ENCODE assay signal across 2 cellular contexts in the genomic region with DNA sequence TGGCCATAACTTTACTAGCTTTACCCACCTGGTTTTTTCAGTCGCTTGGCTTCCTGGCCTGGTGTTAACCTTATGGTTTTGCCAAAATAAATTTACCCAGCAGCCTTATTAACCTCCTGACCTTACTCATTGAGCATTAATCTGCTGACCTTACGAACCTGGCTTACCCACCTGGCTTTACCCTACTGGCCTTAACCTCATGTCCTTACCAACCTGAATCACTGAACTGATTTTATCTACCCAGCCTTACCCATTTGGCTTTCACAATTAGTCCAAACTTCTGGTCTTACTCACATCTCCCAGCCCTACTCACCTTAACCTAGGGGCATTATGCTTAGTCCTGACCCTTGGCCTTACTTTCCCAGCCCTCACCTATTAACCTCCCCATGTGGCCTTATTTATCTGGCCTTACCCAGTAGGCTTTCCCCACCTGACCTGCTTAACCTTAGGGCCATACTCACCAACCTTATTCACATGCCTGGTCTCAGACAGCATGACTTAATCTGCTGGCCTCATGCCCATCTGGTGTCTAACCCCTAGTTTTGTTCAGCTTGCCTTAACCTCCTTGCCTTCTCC.
TF ChIP-seq lines count a peak whose summit lies in the region.

No MANE protein-coding gene starts in this region.

TF ChIP-seq in liver, 16 proteins besides CTCF, POLR2A, EP300 and RAD21:
- TF ChIP-seq NR2F2 (IDR thresholded peaks at IDR 0.05) (peak; percentile 87), ATF3 (IDR thresholded peaks at IDR 0.05) (no peak), EGR1 (IDR thresholded peaks at IDR 0.05; ENCODE audit: low read depth in 2 of 2) (no peak), GABPA (IDR thresholded peaks at IDR 0.05 in 1 of 2, conservative IDR thresholded peaks at IDR 0.05 in 1 of 2) (no peak), HNF4A (conservative IDR thresholded peaks at IDR 0.05) (peak; percentile 40 to 53), RXRA (IDR thresholded peaks at IDR 0.05) (peak; percentile 83 to 91), TAF1 (conservative IDR thresholded peaks at IDR 0.05) (no peak), FOXA2 (IDR thresholded peaks at IDR 0.05) (no peak), MAX (IDR thresholded peaks at IDR 0.05) (no peak), SP1 (IDR thresholded peaks at IDR 0.05) (peak; percentile 23), HNF4G (IDR thresholded peaks at IDR 0.05) (no peak), JUND (IDR thresholded peaks at IDR 0.05) (peak in 1 of 2 donors; percentile 13), YY1 (IDR thresholded peaks at IDR 0.05) (no peak), REST (IDR thresholded peaks at IDR 0.05) (no peak), FOXA1 (IDR thresholded peaks at IDR 0.05) (no peak)
- TF ChIP-seq, protein P1, sequence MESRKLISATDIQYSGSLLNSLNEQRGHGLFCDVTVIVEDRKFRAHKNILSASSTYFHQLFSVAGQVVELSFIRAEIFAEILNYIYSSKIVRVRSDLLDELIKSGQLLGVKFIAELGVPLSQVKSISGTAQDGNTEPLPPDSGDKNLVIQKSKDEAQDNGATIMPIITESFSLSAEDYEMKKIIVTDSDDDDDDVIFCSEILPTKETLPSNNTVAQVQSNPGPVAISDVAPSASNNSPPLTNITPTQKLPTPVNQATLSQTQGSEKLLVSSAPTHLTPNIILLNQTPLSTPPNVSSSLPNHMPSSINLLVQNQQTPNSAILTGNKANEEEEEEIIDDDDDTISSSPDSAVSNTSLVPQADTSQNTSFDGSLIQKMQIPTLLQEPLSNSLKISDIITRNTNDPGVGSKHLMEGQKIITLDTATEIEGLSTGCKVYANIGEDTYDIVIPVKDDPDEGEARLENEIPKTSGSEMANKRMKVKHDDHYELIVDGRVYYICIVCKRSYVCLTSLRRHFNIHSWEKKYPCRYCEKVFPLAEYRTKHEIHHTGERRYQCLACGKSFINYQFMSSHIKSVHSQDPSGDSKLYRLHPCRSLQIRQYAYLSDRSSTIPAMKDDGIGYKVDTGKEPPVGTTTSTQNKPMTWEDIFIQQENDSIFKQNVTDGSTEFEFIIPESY (IDR thresholded peaks at IDR 0.05): no peak
TF ChIP-seq in liver: peak in this region for 5.

TF ChIP-seq in HepG2, 621 proteins besides CTCF, POLR2A, EP300 and RAD21:
- no peak for TF ChIP-seq SPEN (CRISPR knock-in tag; IDR thresholded peaks at IDR 0.05; ENCODE audit: low read depth)
- no peak for TF ChIP-seq EEA1 (CRISPR knock-in tag; IDR thresholded peaks at IDR 0.05; ENCODE audit: borderline replicate concordance)
- no peak for TF ChIP-seq KLF11 (CRISPR knock-in tag; IDR thresholded peaks at IDR 0.05)
- TF ChIP-seq ZNF253 (CRISPR knock-in tag; IDR thresholded peaks at IDR 0.05; ENCODE audit: borderline replicate concordance): no peak
- TF ChIP-seq, protein P2, sequence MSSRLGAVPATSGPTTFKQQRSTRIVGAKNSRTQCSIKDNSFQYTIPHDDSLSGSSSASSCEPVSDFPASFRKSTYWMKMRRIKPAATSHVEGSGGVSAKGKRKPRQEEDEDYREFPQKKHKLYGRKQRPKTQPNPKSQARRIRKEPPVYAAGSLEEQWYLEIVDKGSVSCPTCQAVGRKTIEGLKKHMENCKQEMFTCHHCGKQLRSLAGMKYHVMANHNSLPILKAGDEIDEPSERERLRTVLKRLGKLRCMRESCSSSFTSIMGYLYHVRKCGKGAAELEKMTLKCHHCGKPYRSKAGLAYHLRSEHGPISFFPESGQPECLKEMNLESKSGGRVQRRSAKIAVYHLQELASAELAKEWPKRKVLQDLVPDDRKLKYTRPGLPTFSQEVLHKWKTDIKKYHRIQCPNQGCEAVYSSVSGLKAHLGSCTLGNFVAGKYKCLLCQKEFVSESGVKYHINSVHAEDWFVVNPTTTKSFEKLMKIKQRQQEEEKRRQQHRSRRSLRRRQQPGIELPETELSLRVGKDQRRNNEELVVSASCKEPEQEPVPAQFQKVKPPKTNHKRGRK (CRISPR knock-in tag; IDR thresholded peaks at IDR 0.05): no peak
- TF ChIP-seq ZSCAN25 (CRISPR knock-in tag; IDR thresholded peaks at IDR 0.05): no peak
- no peak for TF ChIP-seq NFIC (IDR thresholded peaks at IDR 0.05; ENCODE audit: low read length)
- TF ChIP-seq JUND (CRISPR knock-in tag; IDR thresholded peaks at IDR 0.05): no peak
- TF ChIP-seq, protein P3, sequence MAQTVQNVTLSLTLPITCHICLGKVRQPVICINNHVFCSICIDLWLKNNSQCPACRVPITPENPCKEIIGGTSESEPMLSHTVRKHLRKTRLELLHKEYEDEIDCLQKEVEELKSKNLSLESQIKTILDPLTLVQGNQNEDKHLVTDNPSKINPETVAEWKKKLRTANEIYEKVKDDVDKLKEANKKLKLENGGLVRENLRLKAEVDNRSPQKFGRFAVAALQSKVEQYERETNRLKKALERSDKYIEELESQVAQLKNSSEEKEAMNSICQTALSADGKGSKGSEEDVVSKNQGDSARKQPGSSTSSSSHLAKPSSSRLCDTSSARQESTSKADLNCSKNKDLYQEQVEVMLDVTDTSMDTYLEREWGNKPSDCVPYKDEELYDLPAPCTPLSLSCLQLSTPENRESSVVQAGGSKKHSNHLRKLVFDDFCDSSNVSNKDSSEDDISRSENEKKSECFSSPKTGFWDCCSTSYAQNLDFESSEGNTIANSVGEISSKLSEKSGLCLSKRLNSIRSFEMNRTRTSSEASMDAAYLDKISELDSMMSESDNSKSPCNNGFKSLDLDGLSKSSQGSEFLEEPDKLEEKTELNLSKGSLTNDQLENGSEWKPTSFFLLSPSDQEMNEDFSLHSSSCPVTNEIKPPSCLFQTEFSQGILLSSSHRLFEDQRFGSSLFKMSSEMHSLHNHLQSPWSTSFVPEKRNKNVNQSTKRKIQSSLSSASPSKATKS (CRISPR knock-in tag; IDR thresholded peaks at IDR 0.05): no peak
- TF ChIP-seq ZNF770 (CRISPR knock-in tag; IDR thresholded peaks at IDR 0.05): no peak
- TF ChIP-seq DMAP1 (CRISPR knock-in tag; IDR thresholded peaks at IDR 0.05): no peak
- no peak for TF ChIP-seq GABPB1 (CRISPR knock-in tag; IDR thresholded peaks at IDR 0.05)
